Comparison of ENCODE assay signal across 1 cellular context in genomic region chr12:57428965-57429364, GRCh38.
A peak's percentile ranks its signal among the peaks of the same experiment; 100 is the strongest.
TF ChIP-seq lines count a peak whose summit lies in the region.

No MANE protein-coding gene starts in this region.

TF ChIP-seq in HepG2, 621 proteins besides CTCF, POLR2A, EP300 and RAD21:
- TF ChIP-seq ZNF674 (CRISPR knock-in tag; IDR thresholded peaks at IDR 0.05; ENCODE audit: low read depth), result no peak
- TF ChIP-seq ZNF121 (CRISPR knock-in tag; IDR thresholded peaks at IDR 0.05), result peak; percentile 92
